In genomic region chr1:162671664-162672415, GRCh38 we compare ENCODE assay signal across 2 cellular contexts.
TF ChIP-seq lines count a peak whose summit lies in the region.

No MANE protein-coding gene starts in this region.

TF ChIP-seq in liver, 16 proteins besides CTCF, POLR2A, EP300 and RAD21 (continued from another document):
- TF ChIP-seq MAX (IDR thresholded peaks at IDR 0.05) (no peak), HNF4G (IDR thresholded peaks at IDR 0.05) (no peak), YY1 (IDR thresholded peaks at IDR 0.05) (no peak), TAF1 (conservative IDR thresholded peaks at IDR 0.05) (no peak), ZBTB33 (IDR thresholded peaks at IDR 0.05) (no peak), SP1 (IDR thresholded peaks at IDR 0.05) (no peak), EGR1 (IDR thresholded peaks at IDR 0.05; ENCODE audit: low read depth in 2 of 2) (no peak), RXRA (IDR thresholded peaks at IDR 0.05) (no peak), HNF4A (conservative IDR thresholded peaks at IDR 0.05) (no peak), ATF3 (IDR thresholded peaks at IDR 0.05) (no peak)
- TF ChIP-seq, protein P1, sequence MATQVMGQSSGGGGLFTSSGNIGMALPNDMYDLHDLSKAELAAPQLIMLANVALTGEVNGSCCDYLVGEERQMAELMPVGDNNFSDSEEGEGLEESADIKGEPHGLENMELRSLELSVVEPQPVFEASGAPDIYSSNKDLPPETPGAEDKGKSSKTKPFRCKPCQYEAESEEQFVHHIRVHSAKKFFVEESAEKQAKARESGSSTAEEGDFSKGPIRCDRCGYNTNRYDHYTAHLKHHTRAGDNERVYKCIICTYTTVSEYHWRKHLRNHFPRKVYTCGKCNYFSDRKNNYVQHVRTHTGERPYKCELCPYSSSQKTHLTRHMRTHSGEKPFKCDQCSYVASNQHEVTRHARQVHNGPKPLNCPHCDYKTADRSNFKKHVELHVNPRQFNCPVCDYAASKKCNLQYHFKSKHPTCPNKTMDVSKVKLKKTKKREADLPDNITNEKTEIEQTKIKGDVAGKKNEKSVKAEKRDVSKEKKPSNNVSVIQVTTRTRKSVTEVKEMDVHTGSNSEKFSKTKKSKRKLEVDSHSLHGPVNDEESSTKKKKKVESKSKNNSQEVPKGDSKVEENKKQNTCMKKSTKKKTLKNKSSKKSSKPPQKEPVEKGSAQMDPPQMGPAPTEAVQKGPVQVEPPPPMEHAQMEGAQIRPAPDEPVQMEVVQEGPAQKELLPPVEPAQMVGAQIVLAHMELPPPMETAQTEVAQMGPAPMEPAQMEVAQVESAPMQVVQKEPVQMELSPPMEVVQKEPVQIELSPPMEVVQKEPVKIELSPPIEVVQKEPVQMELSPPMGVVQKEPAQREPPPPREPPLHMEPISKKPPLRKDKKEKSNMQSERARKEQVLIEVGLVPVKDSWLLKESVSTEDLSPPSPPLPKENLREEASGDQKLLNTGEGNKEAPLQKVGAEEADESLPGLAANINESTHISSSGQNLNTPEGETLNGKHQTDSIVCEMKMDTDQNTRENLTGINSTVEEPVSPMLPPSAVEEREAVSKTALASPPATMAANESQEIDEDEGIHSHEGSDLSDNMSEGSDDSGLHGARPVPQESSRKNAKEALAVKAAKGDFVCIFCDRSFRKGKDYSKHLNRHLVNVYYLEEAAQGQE (IDR thresholded peaks at IDR 0.05) = no peak
TF ChIP-seq in liver: peak in this region for 0.

TF ChIP-seq in HepG2, 621 proteins besides CTCF, POLR2A, EP300 and RAD21 (continued from another document):
- no peak for TF ChIP-seq SMAD1 (CRISPR knock-in tag; IDR thresholded peaks at IDR 0.05; ENCODE audit: borderline replicate concordance, low read depth)
- no peak for TF ChIP-seq ZNF550 (CRISPR knock-in tag; IDR thresholded peaks at IDR 0.05; ENCODE audit: borderline replicate concordance)
- TF ChIP-seq, protein P2, sequence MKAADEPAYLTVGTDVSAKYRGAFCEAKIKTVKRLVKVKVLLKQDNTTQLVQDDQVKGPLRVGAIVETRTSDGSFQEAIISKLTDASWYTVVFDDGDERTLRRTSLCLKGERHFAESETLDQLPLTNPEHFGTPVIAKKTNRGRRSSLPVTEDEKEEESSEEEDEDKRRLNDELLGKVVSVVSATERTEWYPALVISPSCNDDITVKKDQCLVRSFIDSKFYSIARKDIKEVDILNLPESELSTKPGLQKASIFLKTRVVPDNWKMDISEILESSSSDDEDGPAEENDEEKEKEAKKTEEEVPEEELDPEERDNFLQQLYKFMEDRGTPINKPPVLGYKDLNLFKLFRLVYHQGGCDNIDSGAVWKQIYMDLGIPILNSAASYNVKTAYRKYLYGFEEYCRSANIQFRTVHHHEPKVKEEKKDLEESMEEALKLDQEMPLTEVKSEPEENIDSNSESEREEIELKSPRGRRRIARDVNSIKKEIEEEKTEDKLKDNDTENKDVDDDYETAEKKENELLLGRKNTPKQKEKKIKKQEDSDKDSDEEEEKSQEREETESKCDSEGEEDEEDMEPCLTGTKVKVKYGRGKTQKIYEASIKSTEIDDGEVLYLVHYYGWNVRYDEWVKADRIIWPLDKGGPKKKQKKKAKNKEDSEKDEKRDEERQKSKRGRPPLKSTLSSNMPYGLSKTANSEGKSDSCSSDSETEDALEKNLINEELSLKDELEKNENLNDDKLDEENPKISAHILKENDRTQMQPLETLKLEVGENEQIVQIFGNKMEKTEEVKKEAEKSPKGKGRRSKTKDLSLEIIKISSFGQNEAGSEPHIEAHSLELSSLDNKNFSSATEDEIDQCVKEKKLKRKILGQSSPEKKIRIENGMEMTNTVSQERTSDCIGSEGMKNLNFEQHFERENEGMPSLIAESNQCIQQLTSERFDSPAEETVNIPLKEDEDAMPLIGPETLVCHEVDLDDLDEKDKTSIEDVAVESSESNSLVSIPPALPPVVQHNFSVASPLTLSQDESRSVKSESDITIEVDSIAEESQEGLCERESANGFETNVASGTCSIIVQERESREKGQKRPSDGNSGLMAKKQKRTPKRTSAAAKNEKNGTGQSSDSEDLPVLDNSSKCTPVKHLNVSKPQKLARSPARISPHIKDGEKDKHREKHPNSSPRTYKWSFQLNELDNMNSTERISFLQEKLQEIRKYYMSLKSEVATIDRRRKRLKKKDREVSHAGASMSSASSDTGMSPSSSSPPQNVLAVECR (CRISPR knock-in tag; IDR thresholded peaks at IDR 0.05; ENCODE audit: borderline replicate concordance) = no peak
- no peak for TF ChIP-seq ZNF17 (CRISPR knock-in tag; IDR thresholded peaks at IDR 0.05)
- no peak for TF ChIP-seq ARHGAP35 (CRISPR knock-in tag; IDR thresholded peaks at IDR 0.05; ENCODE audit: borderline replicate concordance)
- no peak for TF ChIP-seq SKI (IDR thresholded peaks at IDR 0.05; ENCODE audit: partially characterized antibody)
- TF ChIP-seq ZNF335 (CRISPR knock-in tag; IDR thresholded peaks at IDR 0.05) = no peak
- no peak for TF ChIP-seq ADNP (CRISPR knock-in tag; IDR thresholded peaks at IDR 0.05)
- TF ChIP-seq RBFOX2 (IDR thresholded peaks at IDR 0.05; ENCODE audit: low read depth, low read length) = no peak
- TF ChIP-seq, protein P3, sequence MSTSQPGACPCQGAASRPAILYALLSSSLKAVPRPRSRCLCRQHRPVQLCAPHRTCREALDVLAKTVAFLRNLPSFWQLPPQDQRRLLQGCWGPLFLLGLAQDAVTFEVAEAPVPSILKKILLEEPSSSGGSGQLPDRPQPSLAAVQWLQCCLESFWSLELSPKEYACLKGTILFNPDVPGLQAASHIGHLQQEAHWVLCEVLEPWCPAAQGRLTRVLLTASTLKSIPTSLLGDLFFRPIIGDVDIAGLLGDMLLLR (CRISPR knock-in tag; IDR thresholded peaks at IDR 0.05) = no peak
- TF ChIP-seq, protein P4, sequence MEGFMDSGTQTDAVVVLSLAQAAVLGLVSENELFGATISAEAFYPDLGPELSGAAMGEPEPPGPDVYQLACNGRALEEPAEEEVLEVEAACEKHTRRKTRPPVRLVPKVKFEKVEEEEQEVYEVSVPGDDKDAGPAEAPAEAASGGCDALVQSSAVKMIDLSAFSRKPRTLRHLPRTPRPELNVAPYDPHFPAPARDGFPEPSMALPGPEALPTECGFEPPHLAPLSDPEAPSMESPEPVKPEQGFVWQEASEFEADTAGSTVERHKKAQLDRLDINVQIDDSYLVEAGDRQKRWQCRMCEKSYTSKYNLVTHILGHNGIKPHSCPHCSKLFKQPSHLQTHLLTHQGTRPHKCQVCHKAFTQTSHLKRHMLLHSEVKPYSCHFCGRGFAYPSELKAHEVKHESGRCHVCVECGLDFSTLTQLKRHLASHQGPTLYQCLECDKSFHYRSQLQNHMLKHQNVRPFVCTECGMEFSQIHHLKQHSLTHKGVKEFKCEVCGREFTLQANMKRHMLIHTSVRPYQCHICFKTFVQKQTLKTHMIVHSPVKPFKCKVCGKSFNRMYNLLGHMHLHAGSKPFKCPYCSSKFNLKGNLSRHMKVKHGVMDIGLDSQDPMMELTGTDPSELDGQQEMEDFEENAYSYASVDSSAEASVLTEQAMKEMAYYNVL (CRISPR knock-in tag; IDR thresholded peaks at IDR 0.05; ENCODE audit: borderline replicate concordance) = no peak
- TF ChIP-seq ZSCAN25 (CRISPR knock-in tag; IDR thresholded peaks at IDR 0.05) = no peak
